Comparison of ENCODE assay signal across 1 cellular context in genomic region chr2:103293266-103293583, GRCh38.
TF ChIP-seq lines count a peak whose summit lies in the region.

No MANE protein-coding gene starts in this region.

TF ChIP-seq in K562, 482 proteins besides CTCF, POLR2A, EP300 and RAD21 (continued from another document):
- TF ChIP-seq, protein P1, sequence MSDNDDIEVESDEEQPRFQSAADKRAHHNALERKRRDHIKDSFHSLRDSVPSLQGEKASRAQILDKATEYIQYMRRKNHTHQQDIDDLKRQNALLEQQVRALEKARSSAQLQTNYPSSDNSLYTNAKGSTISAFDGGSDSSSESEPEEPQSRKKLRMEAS (CRISPR knock-in tag; IDR thresholded peaks at IDR 0.05) = no peak
- TF ChIP-seq MECOM (CRISPR knock-in tag; IDR thresholded peaks at IDR 0.05) (no peak), XRCC4 (IDR thresholded peaks at IDR 0.05; ENCODE audit: extremely low read depth, insufficient read depth, insufficient read length) (no peak), ZNF75A (CRISPR knock-in tag; IDR thresholded peaks at IDR 0.05) (no peak)
